In genomic region chr15:83036253-83036652, GRCh38 we compare ENCODE assay signal across 25 cellular contexts. TPM values are rescaled to one million over a fixed set of nuclear protein-coding genes. Genes with fewer than 3 reads are reported as not detected.
DNase-seq lines count a peak whose midpoint lies in the region; ATAC-seq and FAIRE-seq lines count a peak whose summit lies in the region.
"Had no signal": no experiment of that assay in that cellular context is flagged by ENCODE, and none has a peak within 500 bp of the region (broad histone marks: within the 10 kb centered on the region; RNA-seq: fewer than 3 reads in every experiment).

No MANE protein-coding gene starts in this region.

- no peak overlapping the region for H3K4me3 Mint-ChIP-seq in activated CD4-positive, alpha-beta T cell treated with anti-CD3 and anti-CD28 coated beads, Interleukin-2, amount 10 ng/mL, durations not matched to agents 7 days and 5 days
- no peak overlapping the region for H3K4me3 Mint-ChIP-seq in stimulated activated naive CD8-positive, alpha-beta T cell treated with anti-CD3 and anti-CD28 coated beads, Interleukin-15, amount 100 ng/mL, for 72 hours
- H3K4me3 Mint-ChIP-seq in central memory CD8-positive, alpha-beta T cell = no peak overlapping the region
- H3K4me3 Mint-ChIP-seq: HFFc6 had no signal

- H3K4me3 ChIP-seq in small intestine (ENCODE audit: low read depth in 1 of 2, low read length in 2 of 2) = no peak overlapping the region
- H3K4me3 ChIP-seq: BLaER1 treated with 17β-estradiol and CSF1 and Interleukin-3, amounts not matched to agents 10 nM and 100 nM; K562; MG63 had no signal

- H3K27ac ChIP-seq in small intestine (ENCODE audit: low read depth in 1 of 2, low read length in 1 of 2) = no peak overlapping the region
- H3K27ac ChIP-seq: 22Rv1; BLaER1 treated with 17β-estradiol and CSF1 and Interleukin-3, amounts not matched to agents 10 nM and 100 nM had no signal

- peaks cover 39% of the 10 kb centered on the region for H3K4me1 Mint-ChIP-seq in activated CD4-positive, alpha-beta T cell treated with anti-CD3 and anti-CD28 coated beads, Interleukin-2, amount 10 ng/mL, durations not matched to agents 7 days and 5 days
- peaks cover 30% of the 10 kb centered on the region for H3K4me1 Mint-ChIP-seq in stimulated activated naive CD8-positive, alpha-beta T cell treated with anti-CD3 and anti-CD28 coated beads, Interleukin-15, amount 100 ng/mL, for 72 hours
- H3K4me1 Mint-ChIP-seq in central memory CD8-positive, alpha-beta T cell = peaks cover 48% of the 10 kb centered on the region

- no peaks in the 10 kb centered on the region for H3K27me3 Mint-ChIP-seq in activated CD4-positive, alpha-beta T cell treated with anti-CD3 and anti-CD28 coated beads, Interleukin-2, amount 10 ng/mL, durations not matched to agents 7 days and 5 days
- H3K27me3 Mint-ChIP-seq in stimulated activated naive CD8-positive, alpha-beta T cell treated with anti-CD3 and anti-CD28 coated beads, Interleukin-15, amount 100 ng/mL, for 72 hours = no peaks in the 10 kb centered on the region
- no peaks in the 10 kb centered on the region for H3K27me3 Mint-ChIP-seq in central memory CD8-positive, alpha-beta T cell
- H3K27me3 Mint-ChIP-seq: CD8-positive, alpha-beta memory T cell had no signal

- H3K27ac Mint-ChIP-seq in activated CD4-positive, alpha-beta T cell treated with anti-CD3 and anti-CD28 coated beads, Interleukin-2, amount 10 ng/mL, durations not matched to agents 7 days and 5 days = peak overlapping the region; percentile 25
- H3K27ac Mint-ChIP-seq in stimulated activated naive CD8-positive, alpha-beta T cell treated with anti-CD3 and anti-CD28 coated beads, Interleukin-15, amount 100 ng/mL, for 72 hours = no peak overlapping the region
- H3K27ac Mint-ChIP-seq in central memory CD8-positive, alpha-beta T cell (ENCODE audit: low read depth) = peak overlapping the region; percentile 67
- H3K27ac Mint-ChIP-seq: HFFc6 had no signal

- ATAC-seq in stimulated activated naive CD8-positive, alpha-beta T cell treated with anti-CD3 and anti-CD28 coated beads, Interleukin-15, amount 100 ng/mL, for 72 hours = peak; percentile 66
- ATAC-seq in stimulated activated naive CD8-positive, alpha-beta T cell treated with anti-CD3 and anti-CD28 coated beads, Interleukin-15, Interleukin-2, amounts not matched to agents 100 U/mL and 50 U/mL, for 24 hours = no peak
- no peak for ATAC-seq in central memory CD8-positive, alpha-beta T cell (replicated peaks; ENCODE audit: extremely low read depth, poor library complexity, severe bottlenecking)
- ATAC-seq: K562, Panc1 had no signal

- H3K27me3 ChIP-seq in small intestine (ENCODE audit: control insufficient read depth in 2 of 2, insufficient read depth in 2 of 2, low read length in 2 of 2) = no peaks in the 10 kb centered on the region
- H3K27me3 ChIP-seq: BLaER1 treated with 17β-estradiol and CSF1 and Interleukin-3, amounts not matched to agents 10 nM and 100 nM; MG63 had no signal

- H3K4me1 ChIP-seq in small intestine (ENCODE audit: control insufficient read depth in 2 of 2, insufficient read depth in 1 of 2, low read depth in 1 of 2, low read length in 1 of 2) = no peaks in the 10 kb centered on the region
- H3K4me1 ChIP-seq: BLaER1 treated with 17β-estradiol and CSF1 and Interleukin-3, amounts not matched to agents 10 nM and 100 nM had no signal

- peaks cover 77% of the 10 kb centered on the region for H3K36me3 Mint-ChIP-seq in activated CD4-positive, alpha-beta T cell treated with anti-CD3 and anti-CD28 coated beads, Interleukin-2, amount 10 ng/mL, durations not matched to agents 7 days and 5 days (ENCODE audit: low read depth)
- peaks cover 38% of the 10 kb centered on the region for H3K36me3 Mint-ChIP-seq in central memory CD8-positive, alpha-beta T cell (ENCODE audit: insufficient read depth)

- H3K9me3 Mint-ChIP-seq in activated CD4-positive, alpha-beta T cell treated with anti-CD3 and anti-CD28 coated beads, Interleukin-2, amount 10 ng/mL, durations not matched to agents 7 days and 5 days = peaks cover 13% of the 10 kb centered on the region
- H3K9me3 Mint-ChIP-seq in stimulated activated naive CD8-positive, alpha-beta T cell treated with anti-CD3 and anti-CD28 coated beads, Interleukin-15, amount 100 ng/mL, for 72 hours = no peaks in the 10 kb centered on the region
- no peaks in the 10 kb centered on the region for H3K9me3 Mint-ChIP-seq in central memory CD8-positive, alpha-beta T cell

- WGBS in small intestine, 3 donors = 89 to 95% (median 92%) methylated on average over 6 of the region's 6 CpGs

- DNase-seq in activated CD4-positive, alpha-beta T cell treated with anti-CD3 and anti-CD28 coated beads, Interleukin-2, amount 10 ng/mL, durations not matched to agents 7 days and 5 days = no peak
- DNase-seq in activated CD4-positive, alpha-beta T cell treated with anti-CD3 and anti-CD28 coated beads, Interleukin-2, amount 50 U/mL, for 1 hour = no peak
- DNase-seq in stimulated activated naive CD8-positive, alpha-beta T cell treated with anti-CD3 and anti-CD28 coated beads, Interleukin-15, amount 100 ng/mL, for 72 hours = no peak
- DNase-seq in stimulated activated naive CD8-positive, alpha-beta T cell treated with anti-CD3 and anti-CD28 coated beads, Interleukin-15, Interleukin-2, amounts not matched to agents 100 U/mL and 50 U/mL, for 24 hours = no peak
- DNase-seq in central memory CD8-positive, alpha-beta T cell (ENCODE audit: low spot score in 2 of 2) = no peak
- DNase-seq in small intestine (no peak), NK-92 (lab: John Stamatoyannopoulos, UW; ENCODE audit: unreplicated experiment) (no peak), NCI-H82 (lab: John Stamatoyannopoulos, UW) (no peak)
- DNase-seq: Calu3; CD8-positive, alpha-beta memory T cell; DMS153; H7; HFFc6; MG63; NCI-H1417 treated with DMSO at 0.1 percent for 48 hours; NCI-H187; NCI-H2227 treated with DMSO at 0.1 percent for 48 hours; NCI-H510A; NCI-H748 treated with DMSO at 0.1 percent for 48 hours; SIG-M5 had no signal

- no peak for FAIRE-seq in small intestine (lab: Jason Lieb, UNC)
- FAIRE-seq: GM12891, K562 had no signal

- H3K36me3 ChIP-seq in small intestine (ENCODE audit: control insufficient read depth in 2 of 2, insufficient read depth in 2 of 2, low read length in 2 of 2) = peaks cover 9 to 14% of the 10 kb centered on the region in 2 donors

- H3K9me3 ChIP-seq in small intestine (ENCODE audit: control insufficient read depth, low read depth) = no peaks in the 10 kb centered on the region
- H3K9me3 ChIP-seq: MG63 had no signal

- CTCF ChIA-PET in activated CD4-positive, alpha-beta T cell treated with anti-CD3 and anti-CD28 coated beads, Interleukin-2, amount 10 ng/mL, durations not matched to agents 7 days and 5 days (lab: Charles Lee) = no interaction called here

- POLR2A ChIA-PET in activated CD4-positive, alpha-beta T cell treated with anti-CD3 and anti-CD28 coated beads, Interleukin-2, amount 10 ng/mL, durations not matched to agents 7 days and 5 days (lab: Charles Lee) = no interaction called here

RNA-seq across cellular contexts. Expression of gene C15orf40, which starts 24.8 kb away (rescaled TPM):
- 10 to 100 TPM; 21.5 to 24.5 TPM for total RNA-seq in activated CD4-positive, alpha-beta T cell treated with anti-CD3 and anti-CD28 coated beads, Interleukin-2, amount 10 ng/mL, durations not matched to agents 7 days and 5 days
- polyA plus RNA-seq in small intestine = 10 to 100 TPM; 21.8 to 53.5 (median 34.0) TPM

RNA-seq across cellular contexts. Expression of gene BTBD1, which starts 30.8 kb away (rescaled TPM):
- 10 to 100 TPM; 50.4 to 61.0 TPM for total RNA-seq in activated CD4-positive, alpha-beta T cell treated with anti-CD3 and anti-CD28 coated beads, Interleukin-2, amount 10 ng/mL, durations not matched to agents 7 days and 5 days
- 10 to 100 TPM; 30.1 to 35.9 (median 34.4) TPM for polyA plus RNA-seq in small intestine

RNA-seq across cellular contexts. Expression of gene RAMAC, which starts 50.2 kb away (rescaled TPM):
- 10 to 100 TPM; 23.7 to 26.5 TPM for total RNA-seq in activated CD4-positive, alpha-beta T cell treated with anti-CD3 and anti-CD28 coated beads, Interleukin-2, amount 10 ng/mL, durations not matched to agents 7 days and 5 days
- 10 to 100 TPM; 18.2 to 21.5 (median 18.9) TPM for polyA plus RNA-seq in small intestine

Comparison
In these comparisons a context has a peak if more than half of its experiments do, and no peak if none do; other contexts are left out.
1. H3K27ac Mint-ChIP-seq: peak in activated CD4-positive, alpha-beta T cell treated with anti-CD3 and anti-CD28 coated beads, Interleukin-2, amount 10 ng/mL, durations not matched to agents 7 days and 5 days (single experiment) and central memory CD8-positive, alpha-beta T cell (single experiment); none in stimulated activated naive CD8-positive, alpha-beta T cell treated with anti-CD3 and anti-CD28 coated beads, Interleukin-15, amount 100 ng/mL, for 72 hours (0 of 2).